In the genomic region with DNA sequence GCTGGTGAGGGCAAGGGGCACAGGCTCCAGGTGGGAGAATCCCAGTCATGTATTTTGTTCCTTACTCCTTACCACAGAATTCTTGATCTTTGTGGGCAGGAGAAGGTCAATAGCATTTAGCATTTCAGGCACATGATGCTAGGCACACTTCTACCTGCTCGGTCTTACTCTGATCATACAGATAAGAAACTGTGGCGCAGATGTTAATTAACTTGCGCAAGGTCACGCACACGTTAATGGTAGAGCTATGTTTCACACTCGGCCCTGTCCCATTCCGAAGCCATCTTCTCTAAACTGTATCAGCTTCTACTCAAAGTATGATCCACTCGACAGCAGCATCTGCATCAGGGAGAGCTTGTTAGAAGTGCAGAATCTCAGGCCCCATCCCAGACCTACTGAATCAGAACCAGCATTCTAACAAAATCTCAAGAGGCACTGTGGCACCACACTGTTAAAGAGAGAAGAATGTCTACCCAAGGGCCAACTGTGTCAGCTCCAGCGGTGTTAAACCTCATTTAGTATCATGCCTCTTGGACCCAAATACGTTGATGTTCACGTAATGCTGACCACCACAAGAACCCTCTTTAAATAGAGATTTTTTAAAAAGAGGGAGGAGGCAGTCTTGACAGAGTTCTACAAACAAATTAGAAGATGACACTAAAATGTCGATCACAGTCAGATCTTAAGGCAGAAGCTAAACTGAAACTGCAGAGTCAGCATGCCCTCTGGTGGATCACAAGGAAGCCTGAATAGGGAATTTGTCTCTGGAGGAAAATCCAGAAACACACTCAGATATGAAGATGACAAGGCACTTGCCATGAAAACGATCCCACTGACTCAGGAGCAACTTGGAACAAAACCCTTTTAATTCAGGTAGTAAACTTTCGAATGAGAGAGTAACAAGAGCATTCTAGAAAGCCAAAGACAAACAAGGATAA, we compare ENCODE assay signal across 9 cellular contexts. TPM values are rescaled to one million over a fixed set of nuclear protein-coding genes. Genes with fewer than 3 reads are reported as not detected.
A peak's percentile ranks its signal among the peaks of the same experiment; 100 is the strongest.
DNase-seq lines count a peak whose midpoint lies in the region; FAIRE-seq and TF ChIP-seq lines count a peak whose summit lies in the region.
"Had no signal": no experiment of that assay in that cellular context is flagged by ENCODE, and none has a peak within 500 bp of the region (broad histone marks: within the 10 kb centered on the region; RNA-seq: fewer than 3 reads in every experiment).

No MANE protein-coding gene starts in this region.

- no peak overlapping the region for H3K14ac ChIP-seq in H1 (ENCODE audit: insufficient read length)

- H2BK120ac ChIP-seq in H1 (replicated peaks; ENCODE audit: low read depth, low read length) = no peak overlapping the region

- WGBS in H1 (ENCODE audit: extremely low coverage in 1 of 2, insufficient coverage in 1 of 2, insufficient read length in 1 of 2, insufficient replicate concordance in 2 of 2, low coverage in 1 of 2, low lambda C conversion rate in 2 of 2, missing lambda C conversion rate in 1 of 2), 2 experiments = 87% methylated on average over 14 of the region's 14 CpGs; no CpG with 5 or more reads in 1 of the 2 experiments

- no peak overlapping the region for H2BK5ac ChIP-seq in H1 (ENCODE audit: low read depth, low read length)

- H3K4me3 ChIP-seq in H1 (ENCODE audit: extremely low read depth in 1 of 4, insufficient read depth in 2 of 4, low read depth in 3 of 4, low read length in 4 of 4) = no peak overlapping the region

- peaks cover 2 to 8% of the 10 kb centered on the region in 2 experiments; a peak in 1 of 4 replicates for H3K79me2 ChIP-seq in H1 (ENCODE audit: control insufficient read depth in 1 of 2, insufficient read depth in 2 of 2, low read length in 2 of 2)

- CTCF ChIA-PET in H1 (lab: Charles Lee; ENCODE audit: partially characterized antibody) = interaction anchor here (0.6 to 3.8 kb wide), 31 partner anchors 9 to 585 kb away, joined by 3 to 80 read pairs (median 4); no protein-coding TSS in a partner anchor

- no peak overlapping the region for H4K5ac ChIP-seq in H1 (ENCODE audit: insufficient read length, low read depth, low read length)

- no peak overlapping the region for H4K91ac ChIP-seq in H1 (replicated peaks; ENCODE audit: insufficient read length, low read length)

- H2AK5ac ChIP-seq in H1 (ENCODE audit: low read depth, low read length) = no peak overlapping the region

- H3K56ac ChIP-seq in H1 (replicated peaks; ENCODE audit: insufficient read length, low read depth, low read length) = no peak overlapping the region

- H4K8ac ChIP-seq in H1 (ENCODE audit: extremely low read depth, insufficient read depth, low read length) = no peak overlapping the region

- POLR2A ChIA-PET in H1 (lab: Charles Lee; ENCODE audit: partially characterized antibody) = no interaction called here

- peak; percentile 49 for DNase-seq in AG20443 (ENCODE audit: low spot score)
- peak; percentile 49 for DNase-seq in NCI-H1092 treated with DMSO at 0.1 percent for 48 hours (lab: John Stamatoyannopoulos, UW)
- no peak for DNase-seq in H1 (ENCODE audit: low read depth in 1 of 2, low spot score in 2 of 2)
- peak; percentile 83 for DNase-seq in midbrain (lab: John Stamatoyannopoulos, UW)
- DNase-seq in NCI-H1436 treated with DMSO at 0.1 percent for 48 hours (lab: John Stamatoyannopoulos, UW) = no peak
- no peak for DNase-seq in activated naive CD4-positive, alpha-beta T cell (lab: John Stamatoyannopoulos, UW)
- no peak for DNase-seq in NCI-H128 (lab: John Stamatoyannopoulos, UW; ENCODE audit: unreplicated experiment)
- no peak for DNase-seq in GM19239 (ENCODE audit: insufficient read length, low spot score)
- DNase-seq: activated CD8-positive, alpha-beta T cell treated with anti-CD3 and anti-CD28 coated beads, Interleukin-2, amount 10 ng/mL, durations not matched to agents 7 days and 5 days had no signal

- H3K27me3 ChIP-seq in H1 (replicated peaks in 1 of 4; ENCODE audit: control insufficient read depth in 3 of 4, extremely low read depth in 1 of 4, insufficient read depth in 3 of 4, low read length in 3 of 4) = peaks cover 0 to 3% (median 0%) of the 10 kb centered on the region in 4 experiments; a peak in 2 of 7 replicates

- H3K36me3 ChIP-seq in H1 (ENCODE audit: control insufficient read depth in 2 of 4, insufficient read depth in 4 of 4, low read length in 3 of 4) = no peaks in the 10 kb centered on the region

- no peak overlapping the region for H3K18ac ChIP-seq in H1 (ENCODE audit: extremely low read depth, low read length)

- FAIRE-seq in H1 (lab: Jason Lieb, UNC) = peak; percentile 93
- FAIRE-seq in GM19239 (lab: Jason Lieb, UNC) = no peak

- no peak overlapping the region for H3K23ac ChIP-seq in H1 (ENCODE audit: insufficient read length)

- no peak overlapping the region for H3K4me2 ChIP-seq in H1 (ENCODE audit: insufficient read depth in 1 of 2, low read depth in 2 of 2, low read length in 2 of 2)

- H2AFZ ChIP-seq in H1 (ENCODE audit: low read length) = no peak overlapping the region

- H3K9ac ChIP-seq in H1 (replicated peaks in 1 of 4; ENCODE audit: extremely low read depth in 1 of 4, low read depth in 3 of 4, low read length in 3 of 4) = no peak overlapping the region

- H2BK15ac ChIP-seq in H1 (ENCODE audit: low read length) = no peak overlapping the region

- no peak overlapping the region for H2BK20ac ChIP-seq in H1 (ENCODE audit: low read length)

- no peak for TF ChIP-seq EP300 in H1 (IDR thresholded peaks at IDR 0.05; ENCODE audit: borderline replicate concordance in 1 of 2, low read depth in 2 of 2, low read length in 2 of 2)

- H3K9me3 ChIP-seq in H1 (ENCODE audit: insufficient read depth in 2 of 2, low read depth in 1 of 2, low read length in 1 of 2) = no peaks in the 10 kb centered on the region

- no peaks in the 10 kb centered on the region for H3K79me1 ChIP-seq in H1 (ENCODE audit: low read depth, low read length)

- peaks cover 0 to 2% (median 0%) of the 10 kb centered on the region in 4 experiments; a peak in 1 of 7 replicates for H3K4me1 ChIP-seq in H1 (replicated peaks in 1 of 4; ENCODE audit: control insufficient read depth in 3 of 4, insufficient read depth in 4 of 4, low read length in 3 of 4)

- no peak overlapping the region for H3K27ac ChIP-seq in H1 (ENCODE audit: low read depth, low read length)

- H2BK12ac ChIP-seq in H1 (ENCODE audit: low read depth, low read length) = no peak overlapping the region

- TF ChIP-seq CTCF in H1 (IDR thresholded peaks at IDR 0.05; ENCODE audit: control extremely low read depth in 1 of 3, insufficient read depth in 1 of 3, low read depth in 1 of 3, low read length in 3 of 3) = peak in 2 of 3 experiments; percentile 73 to 87; a peak in 3 of 4 replicates

- TF ChIP-seq RAD21 in H1 (IDR thresholded peaks at IDR 0.05 in 1 of 2, conservative IDR thresholded peaks at IDR 0.05 in 1 of 2; ENCODE audit: low read depth in 2 of 2, low read length in 2 of 2) = peak; percentile 93 to 94

- no peaks in the 10 kb centered on the region for H4K20me1 ChIP-seq in H1 (replicated peaks in 1 of 2; ENCODE audit: control insufficient read depth in 1 of 2, insufficient read depth in 2 of 2, low read length in 2 of 2)

- no peak for TF ChIP-seq POLR2A in H1 (IDR thresholded peaks at IDR 0.05; ENCODE audit: control extremely low read depth in 1 of 2, low read depth in 2 of 2, low read length in 2 of 2)

- H3K4ac ChIP-seq in H1 (replicated peaks; ENCODE audit: insufficient read length, low read depth, low read length) = no peak overlapping the region

- H3K23me2 ChIP-seq in H1 (ENCODE audit: low read depth, low read length) = no peaks in the 10 kb centered on the region

TF ChIP-seq in H1, 55 proteins besides CTCF, POLR2A, EP300 and RAD21:
- peak; percentile 92 for TF ChIP-seq MAFK (IDR thresholded peaks at IDR 0.05; ENCODE audit: low read depth, low read length)
- TF ChIP-seq CBX5 (IDR thresholded peaks at IDR 0.05; ENCODE audit: low read depth, low read length) = no peak
- TF ChIP-seq, protein P1, sequence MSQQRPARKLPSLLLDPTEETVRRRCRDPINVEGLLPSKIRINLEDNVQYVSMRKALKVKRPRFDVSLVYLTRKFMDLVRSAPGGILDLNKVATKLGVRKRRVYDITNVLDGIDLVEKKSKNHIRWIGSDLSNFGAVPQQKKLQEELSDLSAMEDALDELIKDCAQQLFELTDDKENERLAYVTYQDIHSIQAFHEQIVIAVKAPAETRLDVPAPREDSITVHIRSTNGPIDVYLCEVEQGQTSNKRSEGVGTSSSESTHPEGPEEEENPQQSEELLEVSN (IDR thresholded peaks at IDR 0.05) = no peak
- no peak for TF ChIP-seq NANOG (IDR thresholded peaks at IDR 0.05; ENCODE audit: insufficient read depth, low read depth, low read length, poor library complexity, severe bottlenecking)
- no peak for TF ChIP-seq RFX5 (IDR thresholded peaks at IDR 0.05; ENCODE audit: borderline replicate concordance, low read depth, low read length)
- TF ChIP-seq CHD1 (IDR thresholded peaks at IDR 0.05; ENCODE audit: low read depth, low read length) = no peak
- no peak for TF ChIP-seq GTF2F1 (IDR thresholded peaks at IDR 0.05; ENCODE audit: borderline replicate concordance, low read depth, low read length)
- TF ChIP-seq, protein P2, sequence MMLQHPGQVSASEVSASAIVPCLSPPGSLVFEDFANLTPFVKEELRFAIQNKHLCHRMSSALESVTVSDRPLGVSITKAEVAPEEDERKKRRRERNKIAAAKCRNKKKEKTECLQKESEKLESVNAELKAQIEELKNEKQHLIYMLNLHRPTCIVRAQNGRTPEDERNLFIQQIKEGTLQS (IDR thresholded peaks at IDR 0.05; ENCODE audit: insufficient read depth, low read depth, low read length) = no peak
- TF ChIP-seq CBX8 (IDR thresholded peaks at IDR 0.05; ENCODE audit: borderline replicate concordance, low read depth, low read length) = no peak
- TF ChIP-seq BACH1 (IDR thresholded peaks at IDR 0.05; ENCODE audit: low read length) = peak; percentile 80; the same call in 1 of the 2 replicates

RNA-seq across cellular contexts. Expression of a gene that starts 7.3 kb away (rescaled TPM):
- 18.1 and 19.3 TPM in 2 replicates for total RNA-seq in H1 (2021; fragmentation: NEBNext Ultra II Directional; extraction: Animal tissue kit (Norgen Biotek cat#: 25700))
- polyA plus RNA-seq in H1 (2011; rRNA removed) = 6.0 and 9.4 TPM in 2 replicates
- polyA plus RNA-seq in H1 (2011; cell fraction: cytosol; rRNA removed) = 12.9 TPM
- polyA plus RNA-seq in H1 (2011; cell fraction: nucleus; rRNA removed) = 6.3 TPM
- polyA plus RNA-seq in H1 (2012, experiment 1 of 2) = 9.1 to 11.2 TPM (median 10.4 TPM) in 4 replicates
- polyA plus RNA-seq in H1 (2012, experiment 2 of 2) = 7.8 TPM
- 6.9 TPM for polyA plus RNA-seq in H1 (2013, experiment 1 of 2)
- polyA plus RNA-seq in H1 (2013, experiment 2 of 2) = 7.3 TPM
- polyA minus RNA-seq in H1 (2011; rRNA and poly(A)+ RNA removed) = 15.9 and 20.1 TPM in 2 replicates
- polyA minus RNA-seq in H1 (2011; cell fraction: cytosol; rRNA and poly(A)+ RNA removed) = 10.1 TPM
- 17.1 TPM for polyA minus RNA-seq in H1 (2011; cell fraction: nucleus; rRNA and poly(A)+ RNA removed)
- total RNA-seq: activated CD8-positive, alpha-beta T cell treated with anti-CD3 and anti-CD28 coated beads, Interleukin-2, amount 10 ng/mL, durations not matched to agents 7 days and 5 days had no signal

Comparison
In these comparisons a context has a peak if more than half of its experiments do, and no peak if none do; other contexts are left out.
1. DNase-seq: peak in AG20443 (single experiment), NCI-H1092 treated with DMSO at 0.1 percent for 48 hours (single experiment) and midbrain (single experiment); none in H1 (0 of 2), NCI-H1436 treated with DMSO at 0.1 percent for 48 hours (single experiment), activated naive CD4-positive, alpha-beta T cell (0 of 4), NCI-H128 (single experiment) and GM19239 (single experiment).